Comparison of ENCODE assay signal across 8 cellular contexts in genomic region chr14:54366726-54367707, GRCh38. TPM values are rescaled to one million over a fixed set of nuclear protein-coding genes. Genes with fewer than 3 reads are reported as not detected.
DNase-seq lines count a peak whose midpoint lies in the region; ATAC-seq, FAIRE-seq and TF ChIP-seq lines count a peak whose summit lies in the region.

No MANE protein-coding gene starts in this region.

- CTCF ChIA-PET in T-cell (lab: Charles Lee), result interaction anchor here (0.7 to 1.3 kb wide), 3 partner anchors 54 to 408 kb away, joined by 3 to 4 read pairs (median 3); no protein-coding TSS in a partner anchor
- CTCF ChIA-PET in H1 (lab: Charles Lee; ENCODE audit: partially characterized antibody), result interaction anchor here (0.5 to 3.7 kb wide), 33 partner anchors 9 to 400 kb away, joined by 3 to 26 read pairs (median 5); partner anchors contain the start of gene CDKN3

- H3K36me3 ChIP-seq in H1 (ENCODE audit: control insufficient read depth in 2 of 4, insufficient read depth in 4 of 4, low read length in 3 of 4) (no peaks in the 10 kb centered on the region), tibial nerve (no peaks in the 10 kb centered on the region)

- H3K27ac ChIP-seq in H1 (ENCODE audit: low read depth, low read length) (no peak overlapping the region), tibial nerve (peak overlapping the region in 1 of 4 donors; percentile 69)

- H3K79me1 ChIP-seq in H1 (ENCODE audit: low read depth, low read length), result no peaks in the 10 kb centered on the region

- no peak overlapping the region for H3K4me2 ChIP-seq in H1 (ENCODE audit: insufficient read depth in 1 of 2, low read depth in 2 of 2, low read length in 2 of 2)

- H2AFZ ChIP-seq in H1 (ENCODE audit: low read length), result peak overlapping the region; percentile 84

- H3K27me3 Mint-ChIP-seq in T-cell (peaks cover 9 to 13% of the 10 kb centered on the region in 2 donors), memory B cell (peaks cover 10% of the 10 kb centered on the region)

- H4K5ac ChIP-seq in H1 (ENCODE audit: insufficient read length, low read depth, low read length), result no peak overlapping the region

- H3K4me1 ChIP-seq in H1 (replicated peaks in 1 of 4; ENCODE audit: control insufficient read depth in 3 of 4, insufficient read depth in 4 of 4, low read length in 3 of 4), result peaks cover 16 to 25% (median 21%) of the 10 kb centered on the region in 4 experiments; a peak in 6 of 7 replicates
- peaks cover 0 to 19% (median 9%) of the 10 kb centered on the region in 4 donors for H3K4me1 ChIP-seq in tibial nerve

- H3K4me3 ChIP-seq in LNCaP clone FGC (ENCODE audit: low read depth, low read length), result no peak overlapping the region
- H3K4me3 ChIP-seq in H1 (ENCODE audit: extremely low read depth in 1 of 4, insufficient read depth in 2 of 4, low read depth in 3 of 4, low read length in 4 of 4), result no peak overlapping the region
- H3K4me3 ChIP-seq in tibial nerve, result no peak overlapping the region

- H3K79me2 ChIP-seq in H1 (ENCODE audit: control insufficient read depth in 1 of 2, insufficient read depth in 2 of 2, low read length in 2 of 2), result no peaks in the 10 kb centered on the region

- H2BK12ac ChIP-seq in H1 (ENCODE audit: low read depth, low read length), result peak overlapping the region; percentile 95

- peak overlapping the region; percentile 11; the same call in 1 of the 2 replicates for H3K18ac ChIP-seq in H1 (ENCODE audit: extremely low read depth, low read length)

- H2AK5ac ChIP-seq in H1 (ENCODE audit: low read depth, low read length), result no peak overlapping the region

- H3K9me3 Mint-ChIP-seq in T-cell (no peaks in the 10 kb centered on the region), memory B cell (no peaks in the 10 kb centered on the region)

- no peak overlapping the region for H3K14ac ChIP-seq in H1 (ENCODE audit: insufficient read length)

- 65% methylated on average over 9 of the region's 9 CpGs; no CpG with 5 or more reads in 1 of the 2 experiments for WGBS in H1 (ENCODE audit: extremely low coverage in 1 of 2, insufficient coverage in 1 of 2, insufficient read length in 1 of 2, insufficient replicate concordance in 2 of 2, low coverage in 1 of 2, low lambda C conversion rate in 2 of 2, missing lambda C conversion rate in 1 of 2), 2 experiments
- WGBS in tibial nerve, 2 donors, result 58 to 60% methylated on average over 9 of the region's 9 CpGs

- no peak overlapping the region for H4K91ac ChIP-seq in H1 (replicated peaks; ENCODE audit: insufficient read length, low read length)

- DNase-seq in COLO829 (ENCODE audit: low spot score) (peak; percentile 38), LNCaP clone FGC (ENCODE audit: low read depth) (no peak), T-cell (peak in 25 of 34 experiments; percentile 2 to 49 (median 13)), H1 (ENCODE audit: low read depth in 1 of 2, low spot score in 2 of 2) (peak in 1 of 2 experiments; percentile 51), memory B cell (ENCODE audit: low spot score in 2 of 2) (no peak), tibial nerve (ENCODE audit: low spot score in 2 of 2) (no peak), ureter (ENCODE audit: low spot score) (no peak)

- H3K4me1 Mint-ChIP-seq in T-cell, result no peaks in the 10 kb centered on the region
- peaks cover 4% of the 10 kb centered on the region for H3K4me1 Mint-ChIP-seq in memory B cell

- peak; percentile 85 to 90 for TF ChIP-seq RAD21 in H1 (IDR thresholded peaks at IDR 0.05 in 1 of 2, conservative IDR thresholded peaks at IDR 0.05 in 1 of 2; ENCODE audit: low read depth in 2 of 2, low read length in 2 of 2)

- TF ChIP-seq POLR2A in H1 (IDR thresholded peaks at IDR 0.05; ENCODE audit: control extremely low read depth in 1 of 2, low read depth in 2 of 2, low read length in 2 of 2) (peak in 1 of 2 experiments; percentile 63; a peak in 2 of 3 replicates), tibial nerve (IDR thresholded peaks at IDR 0.05) (no peak)

- H3K9ac ChIP-seq in H1 (replicated peaks in 1 of 4; ENCODE audit: extremely low read depth in 1 of 4, low read depth in 3 of 4, low read length in 3 of 4), result no peak overlapping the region

- peak overlapping the region; percentile 95; the same call in 1 of the 2 replicates for H2BK15ac ChIP-seq in H1 (ENCODE audit: low read length)

- no peak overlapping the region for H3K56ac ChIP-seq in H1 (replicated peaks; ENCODE audit: insufficient read length, low read depth, low read length)

- H3K27me3 ChIP-seq in H1 (replicated peaks in 1 of 4; ENCODE audit: control insufficient read depth in 3 of 4, extremely low read depth in 1 of 4, insufficient read depth in 3 of 4, low read length in 3 of 4), result no peaks in the 10 kb centered on the region; a peak in 2 of 7 replicates
- no peaks in the 10 kb centered on the region for H3K27me3 ChIP-seq in tibial nerve

- H4K20me1 ChIP-seq in H1 (replicated peaks in 1 of 2; ENCODE audit: control insufficient read depth in 1 of 2, insufficient read depth in 2 of 2, low read length in 2 of 2), result no peaks in the 10 kb centered on the region

- H2BK20ac ChIP-seq in H1 (ENCODE audit: low read length), result peak overlapping the region; percentile 75; the same call in 1 of the 2 replicates

- H2BK120ac ChIP-seq in H1 (replicated peaks; ENCODE audit: low read depth, low read length), result no peak overlapping the region

- TF ChIP-seq CTCF in LNCaP clone FGC (IDR thresholded peaks at IDR 0.05; ENCODE audit: control insufficient read depth, extremely low read depth, insufficient read depth), result peak; percentile 52
- TF ChIP-seq CTCF in H1 (IDR thresholded peaks at IDR 0.05; ENCODE audit: control extremely low read depth in 1 of 3, insufficient read depth in 1 of 3, low read depth in 1 of 3, low read length in 3 of 3), result peak; percentile 71 to 98 (median 93)
- peak in 4 of 5 experiments; percentile 25 to 35 (median 29) for TF ChIP-seq CTCF in tibial nerve (IDR thresholded peaks at IDR 0.05)

- H3K9me3 ChIP-seq in H1 (ENCODE audit: insufficient read depth in 2 of 2, low read depth in 1 of 2, low read length in 1 of 2) (no peaks in the 10 kb centered on the region), tibial nerve (no peaks in the 10 kb centered on the region)

- H3K36me3 Mint-ChIP-seq in T-cell (no peaks in the 10 kb centered on the region), memory B cell (no peaks in the 10 kb centered on the region)

- H3K4me3 Mint-ChIP-seq in T-cell (no peak overlapping the region), memory B cell (no peak overlapping the region)

- H2BK5ac ChIP-seq in H1 (ENCODE audit: low read depth, low read length), result peak overlapping the region; percentile 76; the same call in 1 of the 2 replicates

- TF ChIP-seq EP300 in H1 (IDR thresholded peaks at IDR 0.05; ENCODE audit: borderline replicate concordance in 1 of 2, low read depth in 2 of 2, low read length in 2 of 2) (no peak), tibial nerve (IDR thresholded peaks at IDR 0.05) (no peak)

- POLR2A ChIA-PET in T-cell (lab: Charles Lee) (no interaction called here), H1 (lab: Charles Lee; ENCODE audit: partially characterized antibody) (interaction anchor here (0.6 to 3.2 kb wide), 9 partner anchors 10 to 77 kb away, joined by 3 to 25 read pairs (median 5); no protein-coding TSS in a partner anchor)

- no peak overlapping the region for H3K27ac Mint-ChIP-seq in T-cell
- H3K27ac Mint-ChIP-seq in memory B cell, result no peak overlapping the region

- H4K8ac ChIP-seq in H1 (ENCODE audit: extremely low read depth, insufficient read depth, low read length), result no peak overlapping the region

- H3K23ac ChIP-seq in H1 (ENCODE audit: insufficient read length), result no peak overlapping the region

- FAIRE-seq in H1 (lab: Jason Lieb, UNC), result peak; percentile 81

- H3K4ac ChIP-seq in H1 (replicated peaks; ENCODE audit: insufficient read length, low read depth, low read length), result no peak overlapping the region

- peak; percentile 54 for ATAC-seq in GM19395 (IDR thresholded peaks at IDR 0.05; ENCODE audit: unreplicated experiment)
- peak; percentile 74 to 88 (median 85) for ATAC-seq in T-cell (replicated peaks in 1 of 4)
- ATAC-seq in memory B cell (ENCODE audit: low read depth), result peak; percentile 90

- H3K23me2 ChIP-seq in H1 (ENCODE audit: low read depth, low read length), result no peaks in the 10 kb centered on the region; the same call in 1 of the 2 replicates

TF ChIP-seq in H1, 55 proteins besides CTCF, POLR2A, EP300 and RAD21 (continues in another document):
- no peak for TF ChIP-seq ZNF274 (IDR thresholded peaks at IDR 0.05; ENCODE audit: borderline replicate concordance, extremely low read depth, low read length)
- no peak for TF ChIP-seq NRF1 (IDR thresholded peaks at IDR 0.05; ENCODE audit: low read depth, low read length)
- no peak for TF ChIP-seq EZH2 (IDR thresholded peaks at IDR 0.05; ENCODE audit: low read depth, low read length, severe bottlenecking)
- no peak for TF ChIP-seq MAFK (IDR thresholded peaks at IDR 0.05; ENCODE audit: low read depth, low read length)
- no peak for TF ChIP-seq HDAC6 (IDR thresholded peaks at IDR 0.05; ENCODE audit: low read depth, low read length)
- no peak for TF ChIP-seq SRF (IDR thresholded peaks at IDR 0.05; ENCODE audit: low read depth, low read length)
- no peak for TF ChIP-seq GTF2F1 (IDR thresholded peaks at IDR 0.05; ENCODE audit: borderline replicate concordance, low read depth, low read length)
- TF ChIP-seq SP2 (IDR thresholded peaks at IDR 0.05; ENCODE audit: low read length), result no peak
- no peak for TF ChIP-seq SIRT6 (IDR thresholded peaks at IDR 0.05; ENCODE audit: low read length)

RNA-seq across cellular contexts. Expression of gene CDKN3, which starts 29.8 kb away (rescaled TPM):
- 1 to 10 TPM; 1.2 to 2.7 (median 1.6) TPM for total RNA-seq in T-cell
- total RNA-seq in H1 (2021; fragmentation: NEBNext Ultra II Directional; extraction: Animal tissue kit (Norgen Biotek cat#: 25700)), result 41.5 and 48.3 TPM in 2 replicates
- polyA plus RNA-seq in H1 (2011; rRNA removed), result 25.4 and 43.5 TPM in 2 replicates
- 45.7 TPM for polyA plus RNA-seq in H1 (2011; cell fraction: cytosol; rRNA removed)
- polyA plus RNA-seq in H1 (2011; cell fraction: nucleus; rRNA removed), result 10.7 TPM
- 26.3 to 34.7 TPM (median 32.0 TPM) in 4 replicates for polyA plus RNA-seq in H1 (2012, experiment 1 of 2)
- 15.1 TPM for polyA plus RNA-seq in H1 (2012, experiment 2 of 2)
- 96.1 TPM for polyA plus RNA-seq in H1 (2013, experiment 1 of 2)
- 92.4 TPM for polyA plus RNA-seq in H1 (2013, experiment 2 of 2)
- polyA minus RNA-seq in H1 (2011; rRNA and poly(A)+ RNA removed), result 16.3 and 28.1 TPM in 2 replicates
- polyA minus RNA-seq in H1 (2011; cell fraction: cytosol; rRNA and poly(A)+ RNA removed), result 16.1 TPM
- polyA minus RNA-seq in H1 (2011; cell fraction: nucleus; rRNA and poly(A)+ RNA removed), result 16.6 TPM
- 1 to 10 TPM in 2 of 4 donors, not detected in 2; 3.6 to 4.6 TPM for total RNA-seq in tibial nerve
- total RNA-seq in ureter, result 2.4 TPM

Comparison
In these comparisons a context has a peak if more than half of its experiments do, and no peak if none do; other contexts are left out.
1. DNase-seq: peak in COLO829 (single experiment) and T-cell (25 of 34); none in LNCaP clone FGC (single experiment), memory B cell (0 of 2), tibial nerve (0 of 2) and ureter (single experiment).
2. CTCF ChIP-seq: peak in every context shown above with its lines; median percentile 93 in H1; 52 in LNCaP clone FGC; 29 in tibial nerve.
3. Peak in every context shown above with its lines, with median percentiles within 50 percentile points of each other: ATAC-seq.